8 cellular contexts compared by ENCODE assay signal in genomic region chr18:74942319-74942910, GRCh38.
DNase-seq lines count a peak whose midpoint lies in the region; ATAC-seq and TF ChIP-seq lines count a peak whose summit lies in the region.

No MANE protein-coding gene starts in this region.

- H3K27me3 Mint-ChIP-seq in activated naive CD8-positive, alpha-beta T cell treated with anti-CD3 and anti-CD28 coated beads for 36 hours, result no peaks in the 10 kb centered on the region
- H3K27me3 Mint-ChIP-seq in chondrocyte (ENCODE audit: low read depth), result no peaks in the 10 kb centered on the region

- no peak overlapping the region for H3K27ac Mint-ChIP-seq in activated naive CD8-positive, alpha-beta T cell treated with anti-CD3 and anti-CD28 coated beads for 36 hours
- no peak overlapping the region for H3K27ac Mint-ChIP-seq in chondrocyte (ENCODE audit: unreplicated experiment)

- TF ChIP-seq CTCF in GM12865 (IDR thresholded peaks at IDR 0.05; ENCODE audit: insufficient read depth, low read depth, low read length, missing control alignments), result no peak
- TF ChIP-seq CTCF in WERI-Rb-1 (IDR thresholded peaks at IDR 0.05; ENCODE audit: low read depth, low read length), result no peak
- TF ChIP-seq CTCF in chondrocyte (IDR thresholded peaks at IDR 0.05), result no peak

- no peak overlapping the region for H3K27ac ChIP-seq in WERI-Rb-1

- peaks cover 14% of the 10 kb centered on the region for H3K4me1 Mint-ChIP-seq in activated naive CD8-positive, alpha-beta T cell treated with anti-CD3 and anti-CD28 coated beads for 36 hours
- H3K4me1 Mint-ChIP-seq in chondrocyte (ENCODE audit: low read depth), result peaks cover 21% of the 10 kb centered on the region

- no peaks in the 10 kb centered on the region for H3K36me3 ChIP-seq in WERI-Rb-1

- H3K9me3 ChIP-seq in WERI-Rb-1 (ENCODE audit: severe bottlenecking), result no peaks in the 10 kb centered on the region

- H3K27me3 ChIP-seq in WERI-Rb-1 (ENCODE audit: insufficient read depth, low read depth, severe bottlenecking), result no peaks in the 10 kb centered on the region

- DNase-seq in GM12865 (ENCODE audit: low read depth) (peak; percentile 71), iPS-NIHi11 (ENCODE audit: low spot score) (no peak), WERI-Rb-1 (no peak), NCI-H774 (lab: John Stamatoyannopoulos, UW) (no peak), chondrocyte (ENCODE audit: low spot score) (no peak)
- DNase-seq in activated naive CD8-positive, alpha-beta T cell treated with anti-CD3 and anti-CD28 coated beads for 36 hours, result peak; percentile 4

- no peaks in the 10 kb centered on the region for H3K36me3 Mint-ChIP-seq in activated naive CD8-positive, alpha-beta T cell treated with anti-CD3 and anti-CD28 coated beads for 36 hours
- H3K36me3 Mint-ChIP-seq in chondrocyte (ENCODE audit: low read depth), result no peaks in the 10 kb centered on the region

- H3K4me3 ChIP-seq in GM12865 (ENCODE audit: low read depth, low read length) (no peak overlapping the region), WERI-Rb-1 (ENCODE audit: low read depth, low read length) (no peak overlapping the region)

- ATAC-seq in GM19395 (IDR thresholded peaks at IDR 0.05; ENCODE audit: unreplicated experiment) (peak; percentile 86), HG03064 (IDR thresholded peaks at IDR 0.05; ENCODE audit: low read depth, unreplicated experiment) (peak; percentile 77)

- H3K4me3 Mint-ChIP-seq in activated naive CD8-positive, alpha-beta T cell treated with anti-CD3 and anti-CD28 coated beads for 36 hours, result no peak overlapping the region
- no peak overlapping the region for H3K4me3 Mint-ChIP-seq in chondrocyte (ENCODE audit: unreplicated experiment)

- H3K9me3 Mint-ChIP-seq in activated naive CD8-positive, alpha-beta T cell treated with anti-CD3 and anti-CD28 coated beads for 36 hours, result no peaks in the 10 kb centered on the region
- no peaks in the 10 kb centered on the region for H3K9me3 Mint-ChIP-seq in chondrocyte (ENCODE audit: low read depth)

Comparison
In these comparisons a context has a peak if more than half of its experiments do, and no peak if none do; other contexts are left out.
1. DNase-seq: peak in GM12865 (single experiment) and activated naive CD8-positive, alpha-beta T cell treated with anti-CD3 and anti-CD28 coated beads for 36 hours (single experiment); none in iPS-NIHi11 (single experiment), WERI-Rb-1 (single experiment), NCI-H774 (single experiment) and chondrocyte (single experiment).